Comparison of ENCODE assay signal across 13 cellular contexts in the genomic region with DNA sequence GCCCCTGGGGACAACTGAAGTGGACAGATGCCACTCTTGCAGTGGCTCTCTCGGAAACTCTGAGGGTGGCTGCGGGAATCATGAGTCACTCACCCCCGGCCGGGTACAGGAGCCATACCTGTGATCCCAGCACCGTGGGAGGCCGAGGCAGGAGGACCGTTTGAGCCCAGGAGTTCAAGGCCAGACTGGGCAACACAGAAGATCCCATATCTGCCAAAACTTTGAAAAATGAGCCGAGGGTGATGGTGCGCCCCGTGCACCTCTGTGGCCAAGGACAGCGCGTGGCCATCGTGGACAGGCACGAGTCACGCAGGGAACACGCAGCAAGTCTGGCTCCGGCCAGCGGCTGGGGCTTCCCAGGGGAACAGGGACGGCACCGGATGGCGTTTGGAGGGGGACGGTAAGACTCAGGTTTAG.
"Had no signal": no experiment of that assay in that cellular context is flagged by ENCODE, and none has a peak within 500 bp of the region (broad histone marks: within the 10 kb centered on the region; RNA-seq: fewer than 3 reads in every experiment).

No MANE protein-coding gene starts in this region.

- H3K27me3 ChIP-seq: cardiac muscle cell, dorsolateral prefrontal cortex, neural progenitor cell, pancreas, transverse colon had no signal

- H3K9me3 Mint-ChIP-seq: activated B cell treated with CpG ODN at 0.5 μM for 24 hours; activated CD4-positive, alpha-beta T cell treated with anti-CD3 and anti-CD28 coated beads, Interleukin-2, amount 10 ng/mL, durations not matched to agents 7 days and 5 days; neural progenitor cell had no signal

- H3K27ac ChIP-seq: cardiac muscle cell, dorsolateral prefrontal cortex, neural progenitor cell, pancreas, transverse colon had no signal

- H3K27ac Mint-ChIP-seq: activated B cell treated with CpG ODN at 0.5 μM for 24 hours had no signal

- H3K4me3 Mint-ChIP-seq: activated B cell treated with CpG ODN at 0.5 μM for 24 hours; activated CD4-positive, alpha-beta T cell treated with anti-CD3 and anti-CD28 coated beads, Interleukin-2, amount 10 ng/mL, durations not matched to agents 7 days and 5 days; neural progenitor cell had no signal

- H3K27me3 Mint-ChIP-seq: activated B cell treated with CpG ODN at 0.5 μM for 24 hours; activated CD4-positive, alpha-beta T cell treated with anti-CD3 and anti-CD28 coated beads, Interleukin-2, amount 10 ng/mL, durations not matched to agents 7 days and 5 days had no signal

- H3K36me3 Mint-ChIP-seq: neural progenitor cell had no signal

- H3K9me3 ChIP-seq: pancreas, transverse colon had no signal

- DNase-seq: activated B cell treated with CpG ODN at 0.5 μM for 24 hours; activated CD4-positive, alpha-beta T cell treated with anti-CD3 and anti-CD28 coated beads, Interleukin-2, amount 10 ng/mL, durations not matched to agents 7 days and 5 days; activated naive CD4-positive, alpha-beta T cell treated with Interleukin-2 at 50 U/mL for 16 hours; dorsolateral prefrontal cortex; islet precursor cell; stimulated activated CD4-positive, alpha-beta T cell treated with anti-CD3 and anti-CD28 coated beads, Interleukin-4, amount 100 ng/mL, for 1 hour; stimulated activated naive CD4-positive, alpha-beta T cell; SW 1271; transverse colon had no signal

- ATAC-seq: esophagus mucosa, pancreas had no signal
